1 cellular context compared by ENCODE assay signal in genomic region chr11:26983645-26984044, GRCh38.
TF ChIP-seq lines count a peak whose summit lies in the region.

No MANE protein-coding gene starts in this region.

TF ChIP-seq in H1, 55 proteins besides CTCF, POLR2A, EP300 and RAD21:
- no peak for TF ChIP-seq CBX5 (IDR thresholded peaks at IDR 0.05; ENCODE audit: low read depth, low read length)
- no peak for TF ChIP-seq SP2 (IDR thresholded peaks at IDR 0.05; ENCODE audit: low read length)
- TF ChIP-seq SP4 (IDR thresholded peaks at IDR 0.05; ENCODE audit: low read length): no peak
- no peak for TF ChIP-seq POLR2AphosphoS5 (IDR thresholded peaks at IDR 0.05; ENCODE audit: low read depth, low read length)
- TF ChIP-seq NRF1 (IDR thresholded peaks at IDR 0.05; ENCODE audit: low read depth, low read length): no peak
- no peak for TF ChIP-seq TAF1 (IDR thresholded peaks at IDR 0.05; ENCODE audit: low read depth, low read length)
- TF ChIP-seq PHF8 (conservative IDR thresholded peaks at IDR 0.05; ENCODE audit: low read depth, low read length): no peak
- TF ChIP-seq HDAC2 (IDR thresholded peaks at IDR 0.05; ENCODE audit: borderline replicate concordance in 1 of 2, low read depth in 2 of 2, low read length in 2 of 2): no peak
- no peak for TF ChIP-seq CREB1 (IDR thresholded peaks at IDR 0.05)
- TF ChIP-seq YY1 (IDR thresholded peaks at IDR 0.05; ENCODE audit: low read depth, low read length): no peak
- TF ChIP-seq HDAC6 (IDR thresholded peaks at IDR 0.05; ENCODE audit: low read depth, low read length): no peak
- no peak for TF ChIP-seq ZNF274 (IDR thresholded peaks at IDR 0.05; ENCODE audit: borderline replicate concordance, extremely low read depth, low read length)
- no peak for TF ChIP-seq EZH2 (IDR thresholded peaks at IDR 0.05; ENCODE audit: low read depth, low read length, severe bottlenecking)
- no peak for TF ChIP-seq RNF2 (IDR thresholded peaks at IDR 0.05; ENCODE audit: borderline replicate concordance, low read depth, low read length, missing control alignments, poor library complexity, severe bottlenecking)
- TF ChIP-seq GABPA (IDR thresholded peaks at IDR 0.05; ENCODE audit: borderline replicate concordance, insufficient read depth, low read length): no peak
- no peak for TF ChIP-seq USF2 (IDR thresholded peaks at IDR 0.05; ENCODE audit: low read length)
